ENCODE assay signal across 15 cellular contexts in the genomic region with DNA sequence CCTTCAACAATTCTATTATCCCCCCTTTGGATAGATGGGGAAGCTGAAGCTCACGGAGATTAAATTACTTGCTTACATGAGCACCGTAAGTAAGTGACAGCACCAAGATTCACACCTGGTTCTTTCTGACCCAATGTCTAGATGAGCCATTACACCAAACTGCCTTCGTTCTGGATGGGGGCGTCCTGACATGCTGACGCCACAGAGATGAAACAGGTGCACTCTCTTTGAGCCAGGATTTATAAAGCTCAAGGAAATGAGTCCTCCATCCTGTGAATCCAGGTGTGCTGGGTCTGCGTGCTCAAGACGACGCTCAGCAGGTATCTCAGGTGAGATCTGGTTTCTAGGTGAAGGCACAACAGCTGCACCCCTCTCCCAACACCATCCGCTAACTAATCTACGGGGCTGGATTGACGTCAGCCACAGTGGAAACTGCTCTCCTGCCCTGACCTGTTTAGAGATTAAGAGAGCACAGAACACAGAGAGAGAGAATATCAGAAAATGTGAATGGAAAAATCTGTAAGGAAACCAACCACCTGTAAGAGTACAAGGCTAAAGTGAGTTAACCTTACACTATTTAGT.
DNase-seq lines count a peak whose midpoint lies in the region; ATAC-seq, FAIRE-seq and TF ChIP-seq lines count a peak whose summit lies in the region.
"Had no signal": no experiment of that assay in that cellular context is flagged by ENCODE, and none has a peak within 500 bp of the region (broad histone marks: within the 10 kb centered on the region; RNA-seq: fewer than 3 reads in every experiment).

No MANE protein-coding gene starts in this region.

- FAIRE-seq in bronchial epithelial cell (lab: Jason Lieb, UNC): peak; percentile 32

- no peaks in the 10 kb centered on the region for H3K36me3 Mint-ChIP-seq in activated CD4-positive, alpha-beta T cell treated with anti-CD3 and anti-CD28 coated beads for 36 hours (ENCODE audit: low read depth)
- no peaks in the 10 kb centered on the region for H3K36me3 Mint-ChIP-seq in progenitor cell of endocrine pancreas (ENCODE audit: insufficient read depth)
- peaks cover 0 to 8% of the 10 kb centered on the region in 2 donors for H3K36me3 Mint-ChIP-seq in activated naive CD4-positive, alpha-beta T cell treated with anti-CD3 and anti-CD28 coated beads, Interleukin-2, amount 50 U/mL, for 72 hours
- H3K36me3 Mint-ChIP-seq: activated naive CD4-positive, alpha-beta T cell treated with anti-CD3 and anti-CD28 coated beads, Interleukin-2, amount 50 U/mL, for 24 hours; memory B cell had no signal

- H3K27ac Mint-ChIP-seq in activated CD4-positive, alpha-beta T cell treated with anti-CD3 and anti-CD28 coated beads for 36 hours: no peak overlapping the region
- H3K27ac Mint-ChIP-seq in progenitor cell of endocrine pancreas: peak overlapping the region; percentile 88
- no peak overlapping the region for H3K27ac Mint-ChIP-seq in activated naive CD4-positive, alpha-beta T cell treated with anti-CD3 and anti-CD28 coated beads, Interleukin-2, amount 50 U/mL, for 72 hours
- H3K27ac Mint-ChIP-seq: activated B cell treated with CpG ODN at 0.5 μM for 24 hours; activated naive CD4-positive, alpha-beta T cell treated with anti-CD3 and anti-CD28 coated beads, Interleukin-2, amount 50 U/mL, for 24 hours; memory B cell had no signal

- H3K27me3 ChIP-seq in bronchial epithelial cell (ENCODE audit: control insufficient read depth, insufficient read depth, low read length): no peaks in the 10 kb centered on the region
- H3K27me3 ChIP-seq: right lobe of liver had no signal

- POLR2A ChIA-PET in activated CD4-positive, alpha-beta T cell treated with anti-CD3 and anti-CD28 coated beads for 36 hours (lab: Charles Lee): no interaction called here

- CTCF ChIA-PET in activated CD4-positive, alpha-beta T cell treated with anti-CD3 and anti-CD28 coated beads for 36 hours (lab: Charles Lee): no interaction called here

- no peak overlapping the region for H3K4me3 Mint-ChIP-seq in activated CD4-positive, alpha-beta T cell treated with anti-CD3 and anti-CD28 coated beads for 36 hours
- peak overlapping the region; percentile 32 for H3K4me3 Mint-ChIP-seq in progenitor cell of endocrine pancreas (ENCODE audit: low read depth)
- H3K4me3 Mint-ChIP-seq: activated B cell treated with CpG ODN at 0.5 μM for 24 hours; activated naive CD4-positive, alpha-beta T cell treated with anti-CD3 and anti-CD28 coated beads, Interleukin-2, amount 50 U/mL, for 24 hours; memory B cell had no signal

- no peaks in the 10 kb centered on the region for H3K36me3 ChIP-seq in bronchial epithelial cell (ENCODE audit: control insufficient read depth, insufficient read depth, low read length)
- H3K36me3 ChIP-seq: right lobe of liver had no signal

- ATAC-seq in activated CD4-positive, alpha-beta T cell treated with anti-CD3 and anti-CD28 coated beads for 36 hours: peak; percentile 33
- ATAC-seq in activated naive CD4-positive, alpha-beta T cell treated with anti-CD3 and anti-CD28 coated beads, Interleukin-2, amount 50 U/mL, for 72 hours: no peak
- ATAC-seq: right lobe of liver had no signal

- H3K27me3 Mint-ChIP-seq in activated CD4-positive, alpha-beta T cell treated with anti-CD3 and anti-CD28 coated beads for 36 hours: peaks cover 5% of the 10 kb centered on the region
- no peaks in the 10 kb centered on the region for H3K27me3 Mint-ChIP-seq in progenitor cell of endocrine pancreas
- H3K27me3 Mint-ChIP-seq: activated B cell treated with CpG ODN at 0.5 μM for 24 hours; activated naive CD4-positive, alpha-beta T cell treated with anti-CD3 and anti-CD28 coated beads, Interleukin-2, amount 50 U/mL, for 24 hours; memory B cell had no signal

- H3K9me3 Mint-ChIP-seq in activated CD4-positive, alpha-beta T cell treated with anti-CD3 and anti-CD28 coated beads for 36 hours (ENCODE audit: low read depth): peaks cover 8% of the 10 kb centered on the region
- peaks cover 7% of the 10 kb centered on the region for H3K9me3 Mint-ChIP-seq in progenitor cell of endocrine pancreas (ENCODE audit: low read depth)
- H3K9me3 Mint-ChIP-seq in activated naive CD4-positive, alpha-beta T cell treated with anti-CD3 and anti-CD28 coated beads, Interleukin-2, amount 50 U/mL, for 72 hours: peaks cover 8 to 15% of the 10 kb centered on the region in 2 donors

- H3K4me1 Mint-ChIP-seq in activated CD4-positive, alpha-beta T cell treated with anti-CD3 and anti-CD28 coated beads for 36 hours: peaks cover 3% of the 10 kb centered on the region
- H3K4me1 Mint-ChIP-seq in progenitor cell of endocrine pancreas (ENCODE audit: low read depth): peaks cover 12% of the 10 kb centered on the region
- H3K4me1 Mint-ChIP-seq: activated B cell treated with CpG ODN at 0.5 μM for 24 hours; activated naive CD4-positive, alpha-beta T cell treated with anti-CD3 and anti-CD28 coated beads, Interleukin-2, amount 50 U/mL, for 24 hours; memory B cell had no signal

- intact Hi-C loops in activated CD4-positive, alpha-beta T cell treated with anti-CD3 and anti-CD28 coated beads for 36 hours (cut with DNase I, micrococcal nuclease): no loop called here

- no peak for TF ChIP-seq CTCF in bronchial epithelial cell (IDR thresholded peaks at IDR 0.05; ENCODE audit: insufficient read depth, low read length, severe bottlenecking)
- peak; percentile 21 for TF ChIP-seq CTCF in progenitor cell of endocrine pancreas (IDR thresholded peaks at IDR 0.05; ENCODE audit: unreplicated experiment)

- DNase-seq in activated CD4-positive, alpha-beta T cell treated with anti-CD3 and anti-CD28 coated beads for 36 hours: no peak
- DNase-seq in activated CD4-positive, alpha-beta T cell treated with anti-CD3 and anti-CD28 coated beads, Interleukin-2, amount 50 U/mL, for 4 hours: no peak
- DNase-seq in NCI-H2171 (lab: John Stamatoyannopoulos, UW) (peak; percentile 6), bronchial epithelial cell (ENCODE audit: low read depth) (no peak), progenitor cell of endocrine pancreas (ENCODE audit: low spot score, unreplicated experiment) (no peak), mucosa of gallbladder (ENCODE audit: low spot score) (no peak), SHP77 treated with DMSO at 0.1 percent for 48 hours (lab: John Stamatoyannopoulos, UW) (no peak)
- no peak for DNase-seq in activated naive CD4-positive, alpha-beta T cell treated with anti-CD3 and anti-CD28 coated beads, Interleukin-2, amount 50 U/mL, for 72 hours (ENCODE audit: low spot score in 2 of 2)
- DNase-seq: activated B cell treated with CpG ODN at 0.5 μM for 24 hours; effector CD4-positive, alpha-beta T cell; NCI-H2081 treated with DMSO at 0.1 percent for 48 hours; right lobe of liver; stimulated activated CD4-positive, alpha-beta T cell treated with anti-CD3 and anti-CD28 coated beads, Interleukin-2, amount 100 ng/mL, for 48 hours had no signal

- H3K4me3 ChIP-seq in bronchial epithelial cell (ENCODE audit: low read depth, low read length): no peak overlapping the region
- H3K4me3 ChIP-seq: right lobe of liver had no signal
